In genomic region chr1:85264150-85264549, GRCh38 we compare ENCODE assay signal across 3 cellular contexts.
TF ChIP-seq lines count a peak whose summit lies in the region.

No MANE protein-coding gene starts in this region.

TF ChIP-seq in SK-N-SH, 30 proteins besides CTCF, POLR2A, EP300 and RAD21 (continued from another document):
- TF ChIP-seq USF2 (IDR thresholded peaks at IDR 0.05; ENCODE audit: borderline replicate concordance, low read depth, low read length) (no peak), PBX3 (IDR thresholded peaks at IDR 0.05) (peak; percentile 65), FOSL2 (IDR thresholded peaks at IDR 0.05; ENCODE audit: borderline replicate concordance, low read depth) (peak; percentile 34), SIN3A (IDR thresholded peaks at IDR 0.05; ENCODE audit: borderline replicate concordance, low read depth, low read length) (no peak), POLR2AphosphoS5 (IDR thresholded peaks at IDR 0.05; ENCODE audit: low read depth, low read length) (no peak)
- TF ChIP-seq, protein P1, sequence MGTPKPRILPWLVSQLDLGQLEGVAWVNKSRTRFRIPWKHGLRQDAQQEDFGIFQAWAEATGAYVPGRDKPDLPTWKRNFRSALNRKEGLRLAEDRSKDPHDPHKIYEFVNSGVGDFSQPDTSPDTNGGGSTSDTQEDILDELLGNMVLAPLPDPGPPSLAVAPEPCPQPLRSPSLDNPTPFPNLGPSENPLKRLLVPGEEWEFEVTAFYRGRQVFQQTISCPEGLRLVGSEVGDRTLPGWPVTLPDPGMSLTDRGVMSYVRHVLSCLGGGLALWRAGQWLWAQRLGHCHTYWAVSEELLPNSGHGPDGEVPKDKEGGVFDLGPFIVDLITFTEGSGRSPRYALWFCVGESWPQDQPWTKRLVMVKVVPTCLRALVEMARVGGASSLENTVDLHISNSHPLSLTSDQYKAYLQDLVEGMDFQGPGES (IDR thresholded peaks at IDR 0.05; ENCODE audit: low read depth, low read length): no peak
TF ChIP-seq in SK-N-SH: peak in this region for 2.

TF ChIP-seq in SK-N-SH treated with all-trans-retinoic acid at 6 μM for 48 hours, 23 proteins besides CTCF, POLR2A, EP300 and RAD21:
- TF ChIP-seq, protein P2, sequence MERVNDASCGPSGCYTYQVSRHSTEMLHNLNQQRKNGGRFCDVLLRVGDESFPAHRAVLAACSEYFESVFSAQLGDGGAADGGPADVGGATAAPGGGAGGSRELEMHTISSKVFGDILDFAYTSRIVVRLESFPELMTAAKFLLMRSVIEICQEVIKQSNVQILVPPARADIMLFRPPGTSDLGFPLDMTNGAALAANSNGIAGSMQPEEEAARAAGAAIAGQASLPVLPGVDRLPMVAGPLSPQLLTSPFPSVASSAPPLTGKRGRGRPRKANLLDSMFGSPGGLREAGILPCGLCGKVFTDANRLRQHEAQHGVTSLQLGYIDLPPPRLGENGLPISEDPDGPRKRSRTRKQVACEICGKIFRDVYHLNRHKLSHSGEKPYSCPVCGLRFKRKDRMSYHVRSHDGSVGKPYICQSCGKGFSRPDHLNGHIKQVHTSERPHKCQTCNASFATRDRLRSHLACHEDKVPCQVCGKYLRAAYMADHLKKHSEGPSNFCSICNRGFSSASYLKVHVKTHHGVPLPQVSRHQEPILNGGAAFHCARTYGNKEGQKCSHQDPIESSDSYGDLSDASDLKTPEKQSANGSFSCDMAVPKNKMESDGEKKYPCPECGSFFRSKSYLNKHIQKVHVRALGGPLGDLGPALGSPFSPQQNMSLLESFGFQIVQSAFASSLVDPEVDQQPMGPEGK (CRISPR knock-in tag; IDR thresholded peaks at IDR 0.05; ENCODE audit: borderline replicate concordance): no peak
- TF ChIP-seq TSHZ2 (CRISPR knock-in tag; IDR thresholded peaks at IDR 0.05): no peak
- no peak for TF ChIP-seq SNAI2 (CRISPR knock-in tag; IDR thresholded peaks at IDR 0.05)
- no peak for TF ChIP-seq PPARA (CRISPR knock-in tag; IDR thresholded peaks at IDR 0.05; ENCODE audit: borderline replicate concordance)
- no peak for TF ChIP-seq CREB5 (CRISPR knock-in tag; IDR thresholded peaks at IDR 0.05; ENCODE audit: low read depth)
- no peak for TF ChIP-seq CSDC2 (CRISPR knock-in tag; IDR thresholded peaks at IDR 0.05)
- no peak for TF ChIP-seq BACH2 (CRISPR knock-in tag; IDR thresholded peaks at IDR 0.05; ENCODE audit: borderline replicate concordance)
- no peak for TF ChIP-seq CSRNP3 (CRISPR knock-in tag; IDR thresholded peaks at IDR 0.05)
- no peak for TF ChIP-seq OSR1 (CRISPR knock-in tag; IDR thresholded peaks at IDR 0.05)
- no peak for TF ChIP-seq POU6F1 (CRISPR knock-in tag; IDR thresholded peaks at IDR 0.05; ENCODE audit: borderline replicate concordance, low read depth)

TF ChIP-seq in HCT116, 20 proteins besides CTCF, POLR2A, EP300 and RAD21 (continued from another document):
- TF ChIP-seq, protein P3, sequence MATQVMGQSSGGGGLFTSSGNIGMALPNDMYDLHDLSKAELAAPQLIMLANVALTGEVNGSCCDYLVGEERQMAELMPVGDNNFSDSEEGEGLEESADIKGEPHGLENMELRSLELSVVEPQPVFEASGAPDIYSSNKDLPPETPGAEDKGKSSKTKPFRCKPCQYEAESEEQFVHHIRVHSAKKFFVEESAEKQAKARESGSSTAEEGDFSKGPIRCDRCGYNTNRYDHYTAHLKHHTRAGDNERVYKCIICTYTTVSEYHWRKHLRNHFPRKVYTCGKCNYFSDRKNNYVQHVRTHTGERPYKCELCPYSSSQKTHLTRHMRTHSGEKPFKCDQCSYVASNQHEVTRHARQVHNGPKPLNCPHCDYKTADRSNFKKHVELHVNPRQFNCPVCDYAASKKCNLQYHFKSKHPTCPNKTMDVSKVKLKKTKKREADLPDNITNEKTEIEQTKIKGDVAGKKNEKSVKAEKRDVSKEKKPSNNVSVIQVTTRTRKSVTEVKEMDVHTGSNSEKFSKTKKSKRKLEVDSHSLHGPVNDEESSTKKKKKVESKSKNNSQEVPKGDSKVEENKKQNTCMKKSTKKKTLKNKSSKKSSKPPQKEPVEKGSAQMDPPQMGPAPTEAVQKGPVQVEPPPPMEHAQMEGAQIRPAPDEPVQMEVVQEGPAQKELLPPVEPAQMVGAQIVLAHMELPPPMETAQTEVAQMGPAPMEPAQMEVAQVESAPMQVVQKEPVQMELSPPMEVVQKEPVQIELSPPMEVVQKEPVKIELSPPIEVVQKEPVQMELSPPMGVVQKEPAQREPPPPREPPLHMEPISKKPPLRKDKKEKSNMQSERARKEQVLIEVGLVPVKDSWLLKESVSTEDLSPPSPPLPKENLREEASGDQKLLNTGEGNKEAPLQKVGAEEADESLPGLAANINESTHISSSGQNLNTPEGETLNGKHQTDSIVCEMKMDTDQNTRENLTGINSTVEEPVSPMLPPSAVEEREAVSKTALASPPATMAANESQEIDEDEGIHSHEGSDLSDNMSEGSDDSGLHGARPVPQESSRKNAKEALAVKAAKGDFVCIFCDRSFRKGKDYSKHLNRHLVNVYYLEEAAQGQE (IDR thresholded peaks at IDR 0.05; ENCODE audit: low read depth): no peak
- no peak for TF ChIP-seq CBX3 (IDR thresholded peaks at IDR 0.05; ENCODE audit: low read depth)
- TF ChIP-seq YY1 (IDR thresholded peaks at IDR 0.05; ENCODE audit: extremely low read depth, insufficient replicate concordance, low read depth, low read length): no peak
- TF ChIP-seq ZFX (IDR thresholded peaks at IDR 0.05): no peak
- TF ChIP-seq SP1 (IDR thresholded peaks at IDR 0.05; ENCODE audit: low read depth): no peak
- TF ChIP-seq, protein P4, sequence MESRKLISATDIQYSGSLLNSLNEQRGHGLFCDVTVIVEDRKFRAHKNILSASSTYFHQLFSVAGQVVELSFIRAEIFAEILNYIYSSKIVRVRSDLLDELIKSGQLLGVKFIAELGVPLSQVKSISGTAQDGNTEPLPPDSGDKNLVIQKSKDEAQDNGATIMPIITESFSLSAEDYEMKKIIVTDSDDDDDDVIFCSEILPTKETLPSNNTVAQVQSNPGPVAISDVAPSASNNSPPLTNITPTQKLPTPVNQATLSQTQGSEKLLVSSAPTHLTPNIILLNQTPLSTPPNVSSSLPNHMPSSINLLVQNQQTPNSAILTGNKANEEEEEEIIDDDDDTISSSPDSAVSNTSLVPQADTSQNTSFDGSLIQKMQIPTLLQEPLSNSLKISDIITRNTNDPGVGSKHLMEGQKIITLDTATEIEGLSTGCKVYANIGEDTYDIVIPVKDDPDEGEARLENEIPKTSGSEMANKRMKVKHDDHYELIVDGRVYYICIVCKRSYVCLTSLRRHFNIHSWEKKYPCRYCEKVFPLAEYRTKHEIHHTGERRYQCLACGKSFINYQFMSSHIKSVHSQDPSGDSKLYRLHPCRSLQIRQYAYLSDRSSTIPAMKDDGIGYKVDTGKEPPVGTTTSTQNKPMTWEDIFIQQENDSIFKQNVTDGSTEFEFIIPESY (IDR thresholded peaks at IDR 0.05; ENCODE audit: extremely low read depth, insufficient replicate concordance, low read length): no peak
- no peak for TF ChIP-seq MAX (IDR thresholded peaks at IDR 0.05)
- TF ChIP-seq ELF1 (IDR thresholded peaks at IDR 0.05; ENCODE audit: borderline replicate concordance, low read depth): no peak
- TF ChIP-seq JUND (IDR thresholded peaks at IDR 0.05): 0 out of 2 replicates have a peak, but pooled peaks have one; percentile 17
- TF ChIP-seq EZH2 (IDR thresholded peaks at IDR 0.05): no peak
